ENCODE assay signal across 19 cellular contexts in genomic region chr15:67859331-67859946, GRCh38. TPM values are rescaled to one million over a fixed set of nuclear protein-coding genes. Genes with fewer than 3 reads are reported as not detected.
"Had no signal": no experiment of that assay in that cellular context is flagged by ENCODE, and none has a peak within 500 bp of the region (broad histone marks: within the 10 kb centered on the region; RNA-seq: fewer than 3 reads in every experiment).

No MANE protein-coding gene starts in this region.

- H3K27ac Mint-ChIP-seq: natural killer cell treated with Interleukin-12 subunit alpha and Interleukin-12 subunit beta and Interleukin-15 and Interleukin-18, amount 100 ng/mL, for 72 hours had no signal

- H3K27ac ChIP-seq: cardiac muscle cell, colonic mucosa, heart left ventricle, ovary, stomach, thoracic aorta, uterus had no signal

- H3K36me3 ChIP-seq: cardiac muscle cell, colonic mucosa, heart left ventricle, ovary, stomach, thoracic aorta, uterus had no signal

- H3K4me3 ChIP-seq: cardiac muscle cell, colonic mucosa, heart left ventricle, ovary, stomach, thoracic aorta, uterus had no signal

- ATAC-seq: heart left ventricle; left lobe of liver; natural killer cell treated with Interleukin-12 subunit alpha and Interleukin-12 subunit beta and Interleukin-15 and Interleukin-18, amount 100 ng/mL, for 72 hours had no signal

- FAIRE-seq: endothelial cell of umbilical vein, TTC549 had no signal

- H3K36me3 Mint-ChIP-seq: natural killer cell treated with Interleukin-12 subunit alpha and Interleukin-12 subunit beta and Interleukin-15 and Interleukin-18, amount 100 ng/mL, for 72 hours had no signal

- H3K9me3 Mint-ChIP-seq: natural killer cell treated with Interleukin-12 subunit alpha and Interleukin-12 subunit beta and Interleukin-15 and Interleukin-18, amount 100 ng/mL, for 72 hours had no signal

- H3K9me3 ChIP-seq: colonic mucosa, heart left ventricle, ovary, stomach, thoracic aorta, uterus had no signal

- DNase-seq: activated CD4-positive, alpha-beta T cell treated with anti-CD3 and anti-CD28 coated beads, Interleukin-2, amount 50 U/mL, for 4 hours; aorta; colonic mucosa; foreskin melanocyte; heart left ventricle; mammary epithelial cell; ovary; stimulated activated CD4-positive, alpha-beta T cell treated with anti-CD3 and anti-CD28 coated beads, Interleukin-15, amount 100 ng/mL, for 24 hours; stimulated activated CD4-positive, alpha-beta T cell treated with anti-CD3 and anti-CD28 coated beads, Interleukin-4, amount 100 ng/mL, for 4 hours; stomach; T-helper 2 cell; uterus had no signal

- H3K4me3 Mint-ChIP-seq: natural killer cell treated with Interleukin-12 subunit alpha and Interleukin-12 subunit beta and Interleukin-15 and Interleukin-18, amount 100 ng/mL, for 72 hours had no signal

- H3K27me3 ChIP-seq: cardiac muscle cell, colonic mucosa, ovary, stomach, uterus had no signal

RNA-seq across cellular contexts. Expression of gene RNU6-1, which starts 19.6 kb away (rescaled TPM):
- total RNA-seq: aorta; cardiac muscle cell; colonic mucosa; endothelial cell of umbilical vein; heart left ventricle; left lobe of liver; mammary epithelial cell; natural killer cell treated with Interleukin-12 subunit alpha and Interleukin-12 subunit beta and Interleukin-15 and Interleukin-18, amount 100 ng/mL, for 72 hours; ovary; skeletal muscle tissue; stomach; thoracic aorta; uterus had no signal
- polyA plus RNA-seq: aorta, cardiac muscle cell, endothelial cell of umbilical vein, heart left ventricle, mammary epithelial cell, ovary, stomach had no signal

RNA-seq across cellular contexts. Expression of gene SKOR1, which starts 34.1 kb away (rescaled TPM):
- polyA plus RNA-seq: cardiac muscle cell had no signal
